9 cellular contexts compared by ENCODE assay signal in genomic region chr3:198113219-198114053, GRCh38.
DNase-seq lines count a peak whose midpoint lies in the region; ATAC-seq and TF ChIP-seq lines count a peak whose summit lies in the region.
"Had no signal": no experiment of that assay in that cellular context is flagged by ENCODE, and none has a peak within 500 bp of the region (broad histone marks: within the 10 kb centered on the region; RNA-seq: fewer than 3 reads in every experiment).

No MANE protein-coding gene starts in this region.

- peaks cover 6% of the 10 kb centered on the region for H3K4me1 Mint-ChIP-seq in T-helper 2 cell treated with Interferon-gamma antibody and Interleukin-4, amounts not matched to agents 5 μg/mL and 100 μg/mL, for 36 hours (ENCODE audit: low read depth)

- no peak for DNase-seq in T-helper 2 cell treated with Interferon-gamma antibody and Interleukin-4, amounts not matched to agents 5 μg/mL and 100 μg/mL, for 36 hours (ENCODE audit: low spot score)
- no peak for DNase-seq in T-helper 2 cell
- no peak for DNase-seq in choroid plexus epithelial cell (ENCODE audit: low read depth)
- DNase-seq in islet precursor cell: peak; percentile 58
- peak; percentile 14 for DNase-seq in stimulated activated naive CD8-positive, alpha-beta T cell treated with anti-CD3 and anti-CD28 coated beads, Interleukin-15, Interleukin-2, amounts not matched to agents 100 U/mL and 50 U/mL, for 24 hours
- no peak for DNase-seq in NCI-H1436 (lab: John Stamatoyannopoulos, UW)
- DNase-seq in T1000 (lab: John Stamatoyannopoulos, UW): no peak
- DNase-seq in COLO668 (lab: John Stamatoyannopoulos, UW; ENCODE audit: unreplicated experiment): no peak
- DNase-seq: 8988T had no signal

- no peak for TF ChIP-seq CTCF in choroid plexus epithelial cell (conservative IDR thresholded peaks at IDR 0.05; ENCODE audit: low read depth, low read length)

- H3K36me3 Mint-ChIP-seq in T-helper 2 cell treated with Interferon-gamma antibody and Interleukin-4, amounts not matched to agents 5 μg/mL and 100 μg/mL, for 36 hours (ENCODE audit: low read depth): peaks cover 3% of the 10 kb centered on the region

- peak overlapping the region; percentile 12 for H3K4me3 ChIP-seq in choroid plexus epithelial cell (ENCODE audit: low read depth, low read length)

- peak overlapping the region; percentile 39 for H3K4me3 Mint-ChIP-seq in T-helper 2 cell treated with Interferon-gamma antibody and Interleukin-4, amounts not matched to agents 5 μg/mL and 100 μg/mL, for 36 hours

- ATAC-seq in stimulated activated naive CD8-positive, alpha-beta T cell treated with anti-CD3 and anti-CD28 coated beads, Interleukin-15, Interleukin-2, amounts not matched to agents 100 U/mL and 50 U/mL, for 24 hours: peak; percentile 28

- peaks cover 51% of the 10 kb centered on the region for H3K27me3 Mint-ChIP-seq in T-helper 2 cell treated with Interferon-gamma antibody and Interleukin-4, amounts not matched to agents 5 μg/mL and 100 μg/mL, for 36 hours (ENCODE audit: low read depth)

- no peak overlapping the region for H3K27ac Mint-ChIP-seq in T-helper 2 cell treated with Interferon-gamma antibody and Interleukin-4, amounts not matched to agents 5 μg/mL and 100 μg/mL, for 36 hours

- peaks cover 4% of the 10 kb centered on the region for H3K9me3 Mint-ChIP-seq in T-helper 2 cell treated with Interferon-gamma antibody and Interleukin-4, amounts not matched to agents 5 μg/mL and 100 μg/mL, for 36 hours

Comparison
In these comparisons a context has a peak if more than half of its experiments do, and no peak if none do; other contexts are left out.
1. DNase-seq: peak in islet precursor cell (single experiment) and stimulated activated naive CD8-positive, alpha-beta T cell treated with anti-CD3 and anti-CD28 coated beads, Interleukin-15, Interleukin-2, amounts not matched to agents 100 U/mL and 50 U/mL, for 24 hours (single experiment); none in T-helper 2 cell treated with Interferon-gamma antibody and Interleukin-4, amounts not matched to agents 5 μg/mL and 100 μg/mL, for 36 hours (single experiment), T-helper 2 cell (0 of 5), choroid plexus epithelial cell (single experiment), NCI-H1436 (single experiment), T1000 (single experiment) and COLO668 (single experiment).